ENCODE assay signal across 17 cellular contexts in genomic region chr17:32288600-32288999, GRCh38. TPM values are rescaled to one million over a fixed set of nuclear protein-coding genes. Genes with fewer than 3 reads are reported as not detected.
"Had no signal": no experiment of that assay in that cellular context is flagged by ENCODE, and none has a peak within 500 bp of the region (broad histone marks: within the 10 kb centered on the region; RNA-seq: fewer than 3 reads in every experiment).

No MANE protein-coding gene starts in this region.

- H3K36me3 ChIP-seq: heart left ventricle, ovary had no signal

- H3K27ac ChIP-seq: heart left ventricle, ovary, WERI-Rb-1 had no signal

- H3K9me3 ChIP-seq: heart left ventricle, ovary had no signal

- ATAC-seq: activated CD8-positive, alpha-beta T cell treated with anti-CD3 and anti-CD28 coated beads, Interleukin-2, amount 10 ng/mL, durations not matched to agents 7 days and 5 days; left ventricle myocardium superior had no signal

- FAIRE-seq: bronchial epithelial cell, colon, frontal cortex, keratinocyte had no signal

- H3K27me3 ChIP-seq: ovary had no signal

- H3K4me3 ChIP-seq: heart left ventricle, ovary had no signal

- DNase-seq: activated CD4-positive, alpha-beta T cell treated with anti-CD3 and anti-CD28 coated beads for 4 hours; activated CD8-positive, alpha-beta memory T cell treated with anti-CD3 and anti-CD28 coated beads, Interleukin-2, amount 50 U/mL, for 48 hours; activated CD8-positive, alpha-beta T cell treated with anti-CD3 and anti-CD28 coated beads, Interleukin-2, amount 10 ng/mL, durations not matched to agents 7 days and 5 days; activated naive CD4-positive, alpha-beta T cell; aorta; heart left ventricle; left ventricle myocardium superior; ovary; stimulated activated CD4-positive, alpha-beta T cell treated with anti-CD3 and anti-CD28 coated beads, Interleukin-2, amount 100 ng/mL, for 48 hours; stimulated activated naive CD4-positive, alpha-beta T cell treated with Interleukin-2 at 50 U/mL for 16 hours; T-helper 9 cell; trophoblast cell; WERI-Rb-1 had no signal

RNA-seq across cellular contexts. Expression of gene RHBDL3, which starts 23.0 kb away (rescaled TPM):
- total RNA-seq: bronchial epithelial cell had no signal
- polyA plus RNA-seq: aorta, keratinocyte had no signal
